16 cellular contexts compared by ENCODE assay signal in genomic region chr1:175237389-175237788, GRCh38. TPM values are rescaled to one million over a fixed set of nuclear protein-coding genes. Genes with fewer than 3 reads are reported as not detected.
A peak's percentile ranks its signal among the peaks of the same experiment; 100 is the strongest.
DNase-seq lines count a peak whose midpoint lies in the region; ATAC-seq and TF ChIP-seq lines count a peak whose summit lies in the region.
"Had no signal": no experiment of that assay in that cellular context is flagged by ENCODE, and none has a peak within 500 bp of the region (broad histone marks: within the 10 kb centered on the region; RNA-seq: fewer than 3 reads in every experiment).

No MANE protein-coding gene starts in this region.

- DNase-seq in activated T-helper 2 cell treated with anti-CD3 and anti-CD28 coated beads, Interferon-gamma antibody, Interleukin-2, Interleukin-4, amounts not matched to agents 10 μg/mL and 5 μg/mL and 100 μg/mL, durations not matched to agents 14 hours and 24 hours and 36 hours (ENCODE audit: low spot score) = no peak
- DNase-seq in esophagus muscularis mucosa (ENCODE audit: extremely low spot score) = no peak
- DNase-seq in activated CD4-positive, CD25-positive, alpha-beta regulatory T cell (lab: John Stamatoyannopoulos, UW) = no peak
- DNase-seq: anterior cingulate cortex; CD8-positive, alpha-beta T cell; H7; left cardiac atrium; NCI-H2029; OCI-M1; T-cell had no signal

- H3K9me3 Mint-ChIP-seq in activated T-helper 2 cell treated with anti-CD3 and anti-CD28 coated beads, Interferon-gamma antibody, Interleukin-2, Interleukin-4, amounts not matched to agents 10 μg/mL and 5 μg/mL and 100 μg/mL, durations not matched to agents 14 hours and 24 hours and 36 hours = peaks cover 26% of the 10 kb centered on the region

- H3K36me3 Mint-ChIP-seq in activated T-helper 2 cell treated with anti-CD3 and anti-CD28 coated beads, Interferon-gamma antibody, Interleukin-2, Interleukin-4, amounts not matched to agents 10 μg/mL and 5 μg/mL and 100 μg/mL, durations not matched to agents 14 hours and 24 hours and 36 hours (ENCODE audit: low read depth) = peaks cover 13% of the 10 kb centered on the region
- H3K36me3 Mint-ChIP-seq: CD8-positive, alpha-beta T cell had no signal

- H3K27ac ChIP-seq in esophagus muscularis mucosa (replicated peaks in 1 of 4) = no peak overlapping the region

- no peak for TF ChIP-seq POLR2A in esophagus muscularis mucosa (IDR thresholded peaks at IDR 0.05; ENCODE audit: low read depth)

- H3K4me3 ChIP-seq in esophagus muscularis mucosa = no peak overlapping the region

- H3K9me3 ChIP-seq in esophagus muscularis mucosa = peaks cover 0 to 6% (median 0%) of the 10 kb centered on the region in 4 donors

- H3K4me1 ChIP-seq in esophagus muscularis mucosa = no peaks in the 10 kb centered on the region

- TF ChIP-seq EP300 in esophagus muscularis mucosa (IDR thresholded peaks at IDR 0.05) = no peak

- no peaks in the 10 kb centered on the region for H3K36me3 ChIP-seq in esophagus muscularis mucosa

- intact Hi-C loops in activated T-helper 2 cell treated with anti-CD3 and anti-CD28 coated beads, Interferon-gamma antibody, Interleukin-2, Interleukin-4, amounts not matched to agents 10 μg/mL and 5 μg/mL and 100 μg/mL, durations not matched to agents 14 hours and 24 hours and 36 hours (cut with micrococcal nuclease) = loop anchor here (5.0 kb wide), 2 partner anchors 45 to 80 kb away; partner anchors contain the start of gene KIAA0040
- intact Hi-C loops in esophagus muscularis mucosa (cut with DNase I) = no loop called here

- peaks cover 2% of the 10 kb centered on the region for H3K27me3 Mint-ChIP-seq in activated T-helper 2 cell treated with anti-CD3 and anti-CD28 coated beads, Interferon-gamma antibody, Interleukin-2, Interleukin-4, amounts not matched to agents 10 μg/mL and 5 μg/mL and 100 μg/mL, durations not matched to agents 14 hours and 24 hours and 36 hours (ENCODE audit: low read depth)
- H3K27me3 Mint-ChIP-seq: T-cell had no signal

- TF ChIP-seq CTCF in esophagus muscularis mucosa (IDR thresholded peaks at IDR 0.05) = no peak

- peak overlapping the region; percentile 6 for H3K27ac Mint-ChIP-seq in activated T-helper 2 cell treated with anti-CD3 and anti-CD28 coated beads, Interferon-gamma antibody, Interleukin-2, Interleukin-4, amounts not matched to agents 10 μg/mL and 5 μg/mL and 100 μg/mL, durations not matched to agents 14 hours and 24 hours and 36 hours
- H3K27ac Mint-ChIP-seq: CD8-positive, alpha-beta T cell had no signal

- H3K4me1 Mint-ChIP-seq in activated T-helper 2 cell treated with anti-CD3 and anti-CD28 coated beads, Interferon-gamma antibody, Interleukin-2, Interleukin-4, amounts not matched to agents 10 μg/mL and 5 μg/mL and 100 μg/mL, durations not matched to agents 14 hours and 24 hours and 36 hours (ENCODE audit: low read depth) = peaks cover 29% of the 10 kb centered on the region

- H3K27me3 ChIP-seq in esophagus muscularis mucosa = no peaks in the 10 kb centered on the region

- ATAC-seq in GM18870 (IDR thresholded peaks at IDR 0.05; ENCODE audit: unreplicated experiment) (peak; percentile 84), GM21529 (IDR thresholded peaks at IDR 0.05; ENCODE audit: unreplicated experiment) (peak; percentile 84), HG03280 (IDR thresholded peaks at IDR 0.05; ENCODE audit: unreplicated experiment) (peak; percentile 65), HG02970 (IDR thresholded peaks at IDR 0.05; ENCODE audit: low FRiP score, unreplicated experiment) (no peak), GM21737 (IDR thresholded peaks at IDR 0.05; ENCODE audit: unreplicated experiment) (no peak)
- ATAC-seq: CD8-positive, alpha-beta T cell; HepG2; left cardiac atrium; T-cell had no signal

- WGBS in esophagus muscularis mucosa = 89% methylated on average over 1 of the region's 1 CpG

- H3K4me3 Mint-ChIP-seq in activated T-helper 2 cell treated with anti-CD3 and anti-CD28 coated beads, Interferon-gamma antibody, Interleukin-2, Interleukin-4, amounts not matched to agents 10 μg/mL and 5 μg/mL and 100 μg/mL, durations not matched to agents 14 hours and 24 hours and 36 hours (ENCODE audit: low read depth) = peak overlapping the region; percentile 3
- H3K4me3 Mint-ChIP-seq: CD8-positive, alpha-beta T cell; T-cell had no signal

RNA-seq across cellular contexts. Expression of gene KIAA0040, which starts 44.8 kb away (rescaled TPM):
- total RNA-seq in activated T-helper 2 cell treated with anti-CD3 and anti-CD28 coated beads, Interferon-gamma antibody, Interleukin-2, Interleukin-4, amounts not matched to agents 10 μg/mL and 5 μg/mL and 100 μg/mL, durations not matched to agents 14 hours and 24 hours and 36 hours = 30.0 and 35.3 TPM in 2 replicates
- 100 to 1,000 TPM in 1 of 4 donors, 10 to 100 TPM in 3; 37.0 to 109 (median 45.1) TPM for total RNA-seq in esophagus muscularis mucosa

Comparison
In these comparisons a context has a peak if more than half of its experiments do, and no peak if none do; other contexts are left out.
1. ATAC-seq: peak in GM18870 (single experiment), GM21529 (single experiment) and HG03280 (single experiment); none in HG02970 (single experiment) and GM21737 (single experiment).